Comparison of ENCODE assay signal across 19 cellular contexts in the genomic region with DNA sequence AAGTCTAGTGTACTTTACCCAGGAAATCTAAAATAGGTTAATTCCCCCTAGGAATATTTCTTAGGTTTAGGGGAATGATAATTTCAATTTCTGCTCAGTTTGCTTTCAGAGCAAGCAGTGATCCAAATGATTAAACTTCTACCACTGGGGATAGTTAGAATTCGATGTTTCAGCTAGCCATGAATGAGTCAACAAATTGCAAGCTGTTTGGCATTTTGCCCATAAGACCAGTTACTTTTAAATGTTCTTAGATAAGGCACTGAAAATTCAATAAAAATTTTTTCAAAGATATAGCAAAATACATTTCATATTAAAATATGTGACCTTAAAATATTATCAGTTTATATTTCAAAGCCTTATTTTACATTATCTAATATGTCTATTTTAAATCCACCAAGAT.
DNase-seq lines count a peak whose midpoint lies in the region; ATAC-seq and TF ChIP-seq lines count a peak whose summit lies in the region.
"Had no signal": no experiment of that assay in that cellular context is flagged by ENCODE, and none has a peak within 500 bp of the region (broad histone marks: within the 10 kb centered on the region; RNA-seq: fewer than 3 reads in every experiment).

No MANE protein-coding gene starts in this region.

- intact Hi-C loops in MCF 10A (cut with micrococcal nuclease): no loop called here
- intact Hi-C loops in breast epithelium (cut with DNase I; ENCODE audit: low total_unique reads): no loop called here
- intact Hi-C loops in heart left ventricle (cut with DNase I): no loop called here

- no peak overlapping the region for H3K27ac Mint-ChIP-seq in MCF 10A (ENCODE audit: low read depth, unreplicated experiment)
- H3K27ac Mint-ChIP-seq: activated CD8-positive, alpha-beta T cell treated with anti-CD3 and anti-CD28 coated beads for 36 hours; CD4-positive, alpha-beta T cell had no signal

- H3K27me3 Mint-ChIP-seq in MCF 10A (ENCODE audit: insufficient read depth, unreplicated experiment): no peaks in the 10 kb centered on the region
- H3K27me3 Mint-ChIP-seq: activated CD8-positive, alpha-beta T cell treated with anti-CD3 and anti-CD28 coated beads for 36 hours; CD4-positive, alpha-beta T cell had no signal

- H3K27me3 ChIP-seq in breast epithelium: no peaks in the 10 kb centered on the region
- no peaks in the 10 kb centered on the region for H3K27me3 ChIP-seq in heart left ventricle

- peaks cover 9% of the 10 kb centered on the region for H3K4me1 Mint-ChIP-seq in MCF 10A (ENCODE audit: insufficient read depth, unreplicated experiment)

- no peaks in the 10 kb centered on the region for H3K36me3 Mint-ChIP-seq in MCF 10A (ENCODE audit: insufficient read depth, unreplicated experiment)

- H3K27ac ChIP-seq in breast epithelium (no peak overlapping the region), heart left ventricle (no peak overlapping the region)
- H3K27ac ChIP-seq: RWPE1 had no signal

- H3K9me3 ChIP-seq in breast epithelium: no peaks in the 10 kb centered on the region
- H3K9me3 ChIP-seq in heart left ventricle: peaks cover 0 to 2% (median 0%) of the 10 kb centered on the region in 12 donors

- CTCF ChIA-PET in MCF 10A (lab: Yijun Ruan, JAX): no interaction called here

- no peaks in the 10 kb centered on the region for H3K9me3 Mint-ChIP-seq in MCF 10A (ENCODE audit: unreplicated experiment)
- H3K9me3 Mint-ChIP-seq: activated CD8-positive, alpha-beta T cell treated with anti-CD3 and anti-CD28 coated beads for 36 hours; CD4-positive, alpha-beta T cell had no signal

- DNase-seq in MCF 10A (ENCODE audit: unreplicated experiment) (peak; percentile 61), breast epithelium (ENCODE audit: low spot score in 2 of 2) (no peak), NCI-H69 (lab: John Stamatoyannopoulos, UW) (peak; percentile 60), epithelial cell of esophagus (ENCODE audit: low read depth) (peak; percentile 54), activated gamma-delta T cell treated with Interleukin-2 at 50 U/mL for 16 hours (no peak), heart left ventricle (no peak), kidney glomerular epithelial cell (lab: John Stamatoyannopoulos, UW) (no peak), HK-2 (ENCODE audit: unreplicated experiment) (no peak)
- DNase-seq: activated CD8-positive, alpha-beta T cell treated with anti-CD3 and anti-CD28 coated beads for 36 hours; activated naive CD4-positive, alpha-beta T cell; CD4-positive, alpha-beta T cell; DMS79; effector memory CD4-positive, alpha-beta T cell; H7; left ventricle myocardium superior; NCI-H1436; posterior cingulate gyrus had no signal

- H3K4me1 ChIP-seq in breast epithelium: no peaks in the 10 kb centered on the region
- H3K4me1 ChIP-seq in heart left ventricle: no peaks in the 10 kb centered on the region

- ATAC-seq in heart left ventricle: no peak
- ATAC-seq: activated CD4-positive, CD25-positive, alpha-beta regulatory T cell treated with anti-CD3 and anti-CD28 coated beads, Interleukin-2, amount 50 U/mL, for 24 hours; activated CD8-positive, alpha-beta T cell treated with anti-CD3 and anti-CD28 coated beads for 36 hours; left ventricle myocardium superior had no signal

- no TSS peak for BruUV-seq in MCF 10A (replicated peaks; lab: Mats Ljungman, UMichigan)

- no peak for TF ChIP-seq POLR2A in breast epithelium (IDR thresholded peaks at IDR 0.05)
- TF ChIP-seq POLR2A in heart left ventricle (IDR thresholded peaks at IDR 0.05): no peak

- no peaks in the 10 kb centered on the region for H3K36me3 ChIP-seq in breast epithelium
- no peaks in the 10 kb centered on the region for H3K36me3 ChIP-seq in heart left ventricle

- POLR2A ChIA-PET in MCF 10A (lab: Yijun Ruan, JAX): no interaction called here

- TF ChIP-seq CTCF in MCF 10A (IDR thresholded peaks at IDR 0.05; ENCODE audit: unreplicated experiment): no peak
- no peak for TF ChIP-seq CTCF in breast epithelium (IDR thresholded peaks at IDR 0.05)
- TF ChIP-seq CTCF in epithelial cell of esophagus (IDR thresholded peaks at IDR 0.05; ENCODE audit: insufficient read depth, low read depth, low read length, missing control alignments): no peak
- TF ChIP-seq CTCF in heart left ventricle (IDR thresholded peaks at IDR 0.05): no peak

- H3K4me3 ChIP-seq in breast epithelium (no peak overlapping the region), epithelial cell of esophagus (ENCODE audit: low read length) (no peak overlapping the region), heart left ventricle (no peak overlapping the region)

- no peak overlapping the region for H3K4me3 Mint-ChIP-seq in MCF 10A (ENCODE audit: unreplicated experiment)
- H3K4me3 Mint-ChIP-seq: activated CD8-positive, alpha-beta T cell treated with anti-CD3 and anti-CD28 coated beads for 36 hours; CD4-positive, alpha-beta T cell had no signal

- WGBS in heart left ventricle, 4 donors: 35 to 48% (median 47%) methylated on average over 1 of the region's 1 CpG

Comparison
In these comparisons a context has a peak if more than half of its experiments do, and no peak if none do; other contexts are left out.
1. DNase-seq: peak in MCF 10A (single experiment), NCI-H69 (single experiment) and epithelial cell of esophagus (single experiment); none in breast epithelium (0 of 2), activated gamma-delta T cell treated with Interleukin-2 at 50 U/mL for 16 hours (single experiment), heart left ventricle (0 of 5), kidney glomerular epithelial cell (single experiment) and HK-2 (single experiment).